ENCODE assay signal across 23 cellular contexts in the genomic region with DNA sequence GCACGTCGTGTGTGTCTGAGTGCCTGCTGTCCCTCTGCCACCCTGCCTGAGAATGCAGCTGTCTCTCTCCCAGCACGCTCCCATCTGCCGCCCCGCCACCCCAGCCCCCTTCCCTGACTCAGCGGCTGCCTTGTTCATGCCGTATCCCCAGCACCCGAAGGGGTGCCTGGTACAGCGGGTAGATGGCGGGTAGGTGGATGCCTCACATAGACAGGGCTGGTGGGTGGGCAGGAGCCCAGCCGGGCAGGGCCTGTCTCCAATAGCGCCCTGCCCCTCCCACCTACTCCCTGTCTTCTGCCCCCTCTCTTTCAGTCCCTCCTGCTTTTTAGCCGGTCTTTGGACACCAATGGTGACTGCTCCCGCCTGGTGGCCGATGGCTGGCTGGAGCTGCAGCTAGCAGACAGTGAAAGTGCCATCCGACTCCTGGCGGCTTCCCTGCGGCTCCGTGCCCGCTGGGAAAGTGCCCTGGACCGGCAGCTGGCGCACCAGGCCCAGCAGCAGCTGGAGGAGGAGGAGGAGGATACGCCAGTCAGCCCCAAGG. TPM values are rescaled to one million over a fixed set of nuclear protein-coding genes. Genes with fewer than 3 reads are reported as not detected.
A peak's percentile ranks its signal among the peaks of the same experiment; 100 is the strongest.
DNase-seq lines count a peak whose midpoint lies in the region; ATAC-seq, FAIRE-seq and TF ChIP-seq lines count a peak whose summit lies in the region.
"Had no signal": no experiment of that assay in that cellular context is flagged by ENCODE, and none has a peak within 500 bp of the region (broad histone marks: within the 10 kb centered on the region; RNA-seq: fewer than 3 reads in every experiment).

No MANE protein-coding gene starts in this region.

- no peak for TF ChIP-seq EP300 in esophagus muscularis mucosa (IDR thresholded peaks at IDR 0.05)

- TF ChIP-seq CTCF in D721Med (IDR thresholded peaks at IDR 0.05; ENCODE audit: insufficient read depth, missing control alignments) = no peak
- TF ChIP-seq CTCF in glutamatergic neuron (IDR thresholded peaks at IDR 0.05; ENCODE audit: partially characterized antibody, unreplicated experiment) = no peak
- TF ChIP-seq CTCF in tibial artery (IDR thresholded peaks at IDR 0.05) = no peak
- no peak for TF ChIP-seq CTCF in esophagus muscularis mucosa (IDR thresholded peaks at IDR 0.05)

- H3K9me3 Mint-ChIP-seq in glutamatergic neuron (ENCODE audit: unreplicated experiment) = peaks cover 10% of the 10 kb centered on the region
- H3K9me3 Mint-ChIP-seq: mesothelial cell of epicardium had no signal

- DNase-seq in D721Med (ENCODE audit: insufficient read length, low spot score) (peak; percentile 7), NCI-H69 (lab: John Stamatoyannopoulos, UW) (peak; percentile 34), glutamatergic neuron (peak; percentile 46), pons (ENCODE audit: low spot score) (peak; percentile 52), tibial artery (no peak), esophagus muscularis mucosa (ENCODE audit: extremely low spot score) (no peak)
- no peak for DNase-seq in activated naive CD4-positive, alpha-beta T cell treated with anti-CD3 and anti-CD28 coated beads, Interleukin-2, amount 50 U/mL, for 16 hours
- DNase-seq: activated CD4-positive, CD25-positive, alpha-beta regulatory T cell treated with anti-CD3 and anti-CD28 coated beads, Interleukin-2, amount 50 U/mL, for 72 hours; activated CD8-positive, alpha-beta memory T cell treated with anti-CD3 and anti-CD28 coated beads, Interleukin-2, amount 10 ng/mL, durations not matched to agents 7 days and 5 days; activated effector memory CD4-positive, alpha-beta T cell treated with Interleukin-2 at 50 U/mL for 16 hours; aorta; colonic mucosa; heart right ventricle; KG1; NCI-H510A; pancreas; SJCRH30; stimulated activated naive CD4-positive, alpha-beta T cell; T-helper 9 cell had no signal

- H3K4me1 Mint-ChIP-seq in glutamatergic neuron (ENCODE audit: low read depth, unreplicated experiment) = peaks cover 15% of the 10 kb centered on the region
- H3K4me1 Mint-ChIP-seq: mesothelial cell of epicardium had no signal

- intact Hi-C loops in tibial artery (cut with DNase I; ENCODE audit: low total_unique reads) (no loop called here), esophagus muscularis mucosa (cut with DNase I) (no loop called here)

- H3K27me3 ChIP-seq in tibial artery (no peaks in the 10 kb centered on the region), esophagus muscularis mucosa (no peaks in the 10 kb centered on the region)
- H3K27me3 ChIP-seq: colonic mucosa, heart right ventricle, pancreas, SJCRH30 had no signal

- H3K27ac ChIP-seq in tibial artery = no peak overlapping the region
- H3K27ac ChIP-seq in esophagus muscularis mucosa (replicated peaks in 1 of 4) = no peak overlapping the region
- H3K27ac ChIP-seq: colonic mucosa, heart right ventricle, pancreas, SJCRH30 had no signal

- peaks cover 63 to 81% (median 75%) of the 10 kb centered on the region in 3 donors for H3K36me3 ChIP-seq in tibial artery
- H3K36me3 ChIP-seq in esophagus muscularis mucosa = peaks cover 66 to 81% (median 78%) of the 10 kb centered on the region in 4 donors

- H3K4me3 ChIP-seq in tibial artery = no peak overlapping the region
- no peak overlapping the region for H3K4me3 ChIP-seq in esophagus muscularis mucosa
- H3K4me3 ChIP-seq: colonic mucosa, heart right ventricle, pancreas, SJCRH30 had no signal

- no peak for FAIRE-seq in D721Med (lab: Jason Lieb, UNC)
- FAIRE-seq: pancreas had no signal

- H3K4me1 ChIP-seq in tibial artery (no peaks in the 10 kb centered on the region), esophagus muscularis mucosa (no peaks in the 10 kb centered on the region)
- H3K4me1 ChIP-seq: colonic mucosa, pancreas, SJCRH30 had no signal

- H3K4me3 Mint-ChIP-seq in glutamatergic neuron (ENCODE audit: unreplicated experiment) = no peak overlapping the region
- H3K4me3 Mint-ChIP-seq: activated CD8-positive, alpha-beta memory T cell treated with anti-CD3 and anti-CD28 coated beads, Interleukin-2, amount 10 ng/mL, durations not matched to agents 7 days and 5 days; mesothelial cell of epicardium had no signal

- WGBS in esophagus muscularis mucosa = 93% methylated on average over 20 of the region's 23 CpGs

- TF ChIP-seq POLR2A in esophagus muscularis mucosa (IDR thresholded peaks at IDR 0.05; ENCODE audit: low read depth) = no peak

- no peak for ATAC-seq in GM18868 (IDR thresholded peaks at IDR 0.05; ENCODE audit: unreplicated experiment)
- ATAC-seq: activated CD8-positive, alpha-beta memory T cell treated with anti-CD3 and anti-CD28 coated beads, Interleukin-2, amount 10 ng/mL, durations not matched to agents 7 days and 5 days; heart right ventricle; pancreas had no signal

- H3K27me3 Mint-ChIP-seq in glutamatergic neuron (ENCODE audit: unreplicated experiment) = peaks cover 11% of the 10 kb centered on the region
- H3K27me3 Mint-ChIP-seq: activated CD8-positive, alpha-beta memory T cell treated with anti-CD3 and anti-CD28 coated beads, Interleukin-2, amount 10 ng/mL, durations not matched to agents 7 days and 5 days had no signal

- H3K27ac Mint-ChIP-seq in glutamatergic neuron (ENCODE audit: unreplicated experiment) = peak overlapping the region; percentile 93
- H3K27ac Mint-ChIP-seq: activated CD8-positive, alpha-beta memory T cell treated with anti-CD3 and anti-CD28 coated beads, Interleukin-2, amount 10 ng/mL, durations not matched to agents 7 days and 5 days; mesothelial cell of epicardium had no signal

- peaks cover 4% of the 10 kb centered on the region for H3K36me3 Mint-ChIP-seq in glutamatergic neuron (ENCODE audit: unreplicated experiment)

- H3K9me3 ChIP-seq in tibial artery (no peaks in the 10 kb centered on the region), esophagus muscularis mucosa (no peaks in the 10 kb centered on the region)
- H3K9me3 ChIP-seq: colonic mucosa, heart right ventricle, pancreas, SJCRH30 had no signal

RNA-seq across cellular contexts. Expression of a gene that starts 30.4 kb away (rescaled TPM):
- total RNA-seq in glutamatergic neuron (ENCODE audit: unreplicated experiment) (119 TPM), esophagus muscularis mucosa (10 to 100 TPM in 3 of 4 donors, 1 to 10 TPM in 1; 9.1 to 15.6 (median 12.2) TPM)

RNA-seq across cellular contexts. Expression of a gene that starts 39.9 kb away (rescaled TPM):
- total RNA-seq in glutamatergic neuron (ENCODE audit: unreplicated experiment) (255 TPM), esophagus muscularis mucosa (10 to 100 TPM; 22.8 to 33.2 (median 30.7) TPM)
- total RNA-seq: activated CD8-positive, alpha-beta memory T cell treated with anti-CD3 and anti-CD28 coated beads, Interleukin-2, amount 10 ng/mL, durations not matched to agents 7 days and 5 days had no signal

RNA-seq across cellular contexts. Expression of a gene that starts 47.5 kb away (rescaled TPM):
- total RNA-seq in glutamatergic neuron (ENCODE audit: unreplicated experiment) (not detected), esophagus muscularis mucosa (1 to 10 TPM in 1 of 4 donors, under 1 TPM in 3; 0.42 to 4.6 (median 0.72) TPM)
- total RNA-seq: epithelial cell of proximal tubule, kidney epithelial cell, mesothelial cell of epicardium, SJCRH30 had no signal

Comparison
In these comparisons a context has a peak if more than half of its experiments do, and no peak if none do; other contexts are left out.
1. DNase-seq: peak in D721Med (single experiment), NCI-H69 (single experiment), glutamatergic neuron (single experiment) and pons (single experiment); none in tibial artery (0 of 2), activated naive CD4-positive, alpha-beta T cell treated with anti-CD3 and anti-CD28 coated beads, Interleukin-2, amount 50 U/mL, for 16 hours (single experiment) and esophagus muscularis mucosa (single experiment).